ENCODE assay signal across 21 cellular contexts in the genomic region with DNA sequence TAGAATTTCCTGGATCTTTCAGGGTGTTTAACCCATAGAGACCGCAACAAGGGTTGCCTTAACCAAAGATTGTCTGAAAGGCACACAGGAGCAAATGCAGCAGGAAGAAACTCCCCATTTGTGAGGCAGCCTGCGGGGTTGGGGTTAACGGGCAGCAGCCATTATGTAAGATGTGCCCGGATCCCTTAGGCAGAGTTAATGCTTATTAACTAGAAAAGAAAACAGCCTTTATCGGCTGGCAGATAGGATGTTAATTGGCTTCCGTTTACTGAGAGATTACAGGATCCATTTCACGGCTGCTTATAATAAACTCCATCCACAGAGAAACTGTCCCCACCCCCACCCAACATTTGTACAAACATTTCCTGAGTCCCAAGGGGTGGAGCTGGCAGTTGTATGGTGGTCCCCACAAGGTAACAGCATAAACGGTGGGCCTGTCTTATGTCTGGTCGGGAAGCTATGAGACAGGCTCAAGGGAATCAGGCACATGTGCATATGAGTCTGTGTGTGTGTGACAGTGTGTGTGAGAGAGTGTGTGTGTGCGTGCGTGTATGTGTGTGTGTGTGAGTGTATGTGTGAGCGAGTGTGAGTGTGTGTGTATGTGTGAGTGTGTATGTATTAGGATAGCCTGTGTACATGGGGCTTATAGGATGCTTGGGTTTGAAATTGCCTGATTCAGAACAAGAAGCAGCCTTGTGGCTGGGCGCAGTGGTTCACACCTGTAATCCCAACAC. TPM values are rescaled to one million over a fixed set of nuclear protein-coding genes. Genes with fewer than 3 reads are reported as not detected.
A peak's percentile ranks its signal among the peaks of the same experiment; 100 is the strongest.
DNase-seq lines count a peak whose midpoint lies in the region; ATAC-seq and TF ChIP-seq lines count a peak whose summit lies in the region.
"Had no signal": no experiment of that assay in that cellular context is flagged by ENCODE, and none has a peak within 500 bp of the region (broad histone marks: within the 10 kb centered on the region; RNA-seq: fewer than 3 reads in every experiment).

No MANE protein-coding gene starts in this region.

- H3K9me3 ChIP-seq in SK-N-SH (no peaks in the 10 kb centered on the region), Panc1 (ENCODE audit: control insufficient read depth, insufficient read depth, low read depth, low read length) (no peaks in the 10 kb centered on the region), hepatocyte (ENCODE audit: low read depth) (no peaks in the 10 kb centered on the region)
- H3K9me3 ChIP-seq: A549, stomach had no signal

- H2AFZ ChIP-seq in SK-N-SH (ENCODE audit: low read depth) (no peak overlapping the region), hepatocyte (no peak overlapping the region)

- H3F3A ChIP-seq in SK-N-SH (replicated peaks; ENCODE audit: insufficient read depth): peaks cover under 1% of the 10 kb centered on the region

- no peak for TF ChIP-seq EP300 in SK-N-SH (IDR thresholded peaks at IDR 0.05; ENCODE audit: borderline replicate concordance in 1 of 2, low read depth in 1 of 2, low read length in 1 of 2)

- H3K9ac ChIP-seq in SK-N-SH: no peak overlapping the region

- 59% methylated on average over 13 of the region's 13 CpGs for WGBS in SK-N-SH (ENCODE audit: low lambda C conversion rate)
- WGBS in hepatocyte (ENCODE audit: low lambda C conversion rate, missing lambda C conversion rate): 49% methylated on average over 13 of the region's 13 CpGs

- no TSS peak for BruUV-seq in Panc1 (replicated peaks; lab: Mats Ljungman, UMichigan)

- CTCF ChIA-PET in SK-N-SH (lab: Yijun Ruan, JAX): interaction anchor here (0.9 to 2.1 kb wide), 8 partner anchors 9 to 100 kb away, joined by 3 to 7 read pairs (median 4); partner anchors contain the start of gene SLC25A42
- CTCF ChIA-PET in Panc1 (lab: Charles Lee): no interaction called here

- H3K4me3 ChIP-seq in SK-N-SH (ENCODE audit: low read depth in 2 of 2, low read length in 1 of 2) (no peak overlapping the region), Panc1 (ENCODE audit: low read depth in 2 of 2, low read length in 2 of 2) (no peak overlapping the region), hepatocyte (no peak overlapping the region)
- H3K4me3 ChIP-seq: A549, SK-N-MC, stomach had no signal

- TF ChIP-seq CTCF in SK-N-SH (IDR thresholded peaks at IDR 0.05): no peak
- no peak for TF ChIP-seq CTCF in Panc1 (IDR thresholded peaks at IDR 0.05)
- TF ChIP-seq CTCF in hepatocyte (IDR thresholded peaks at IDR 0.05; ENCODE audit: poor library complexity): no peak
- no peak for TF ChIP-seq CTCF in foreskin keratinocyte (conservative IDR thresholded peaks at IDR 0.05)

- H3K79me2 ChIP-seq in SK-N-SH (ENCODE audit: insufficient read depth) (no peaks in the 10 kb centered on the region), hepatocyte (no peaks in the 10 kb centered on the region)

- POLR2A ChIA-PET in SK-N-SH (lab: Yijun Ruan, JAX): no interaction called here
- POLR2A ChIA-PET in Panc1 (lab: Charles Lee): no interaction called here

- peak; percentile 62 for DNase-seq in SK-N-SH
- no peak for DNase-seq in Panc1 (ENCODE audit: low read depth, low spot score)
- DNase-seq in hepatocyte (ENCODE audit: low spot score): no peak
- no peak for DNase-seq in substantia nigra (lab: John Stamatoyannopoulos, UW)
- DNase-seq in foreskin keratinocyte: no peak
- no peak for DNase-seq in NK-92 treated with Interleukin-12 subunit alpha and Interleukin-12 subunit beta, amount 100 ng/mL, for 24 hours (lab: John Stamatoyannopoulos, UW)
- DNase-seq: activated CD4-positive, alpha-beta T cell treated with anti-CD3 and anti-CD28 coated beads, Interleukin-2, amount 50 U/mL, for 48 hours; activated CD4-positive, CD25-positive, alpha-beta regulatory T cell; COR-L47; GOT3; kidney; mesenchymal stem cell; NCI-H345; right cardiac atrium; RPMI8226; stomach; trophoblast cell had no signal

- no peak; the same call in 2 of the 3 replicates for ATAC-seq in SK-N-SH treated with all-trans-retinoic acid at 6 μM for 48 hours
- ATAC-seq in Panc1: 0 out of 2 replicates have a peak, but pooled peaks have one; percentile 11
- no peak for ATAC-seq in GM19351 (IDR thresholded peaks at IDR 0.05; ENCODE audit: unreplicated experiment)
- ATAC-seq in foreskin keratinocyte: no peak
- ATAC-seq: A549, right cardiac atrium had no signal

- H3K36me3 ChIP-seq in SK-N-SH (replicated peaks in 1 of 2; ENCODE audit: control insufficient read depth in 1 of 2, insufficient read depth in 2 of 2, low read length in 1 of 2) (no peaks in the 10 kb centered on the region), Panc1 (ENCODE audit: control insufficient read depth, insufficient read depth, low read length) (no peaks in the 10 kb centered on the region), hepatocyte (replicated peaks; ENCODE audit: insufficient read depth, low read depth) (no peaks in the 10 kb centered on the region)

- no peak for TF ChIP-seq RAD21 in SK-N-SH (IDR thresholded peaks at IDR 0.05; ENCODE audit: low read length)

- H3K27ac ChIP-seq in SK-N-SH (ENCODE audit: low read depth in 2 of 2, low read length in 1 of 2): no peak overlapping the region
- no peak overlapping the region for H3K27ac ChIP-seq in Panc1 (ENCODE audit: low read length)
- no peak overlapping the region for H3K27ac ChIP-seq in hepatocyte
- no peak overlapping the region for H3K27ac ChIP-seq in substantia nigra (ENCODE audit: low read depth, low read length, poor library complexity, severe bottlenecking)
- no peak overlapping the region for H3K27ac ChIP-seq in foreskin keratinocyte
- H3K27ac ChIP-seq: A549, SK-N-MC, stomach had no signal

- H3K9me2 ChIP-seq in SK-N-SH: no peaks in the 10 kb centered on the region
- H3K9me2 ChIP-seq in hepatocyte (replicated peaks; ENCODE audit: insufficient read depth): no peaks in the 10 kb centered on the region

- intact Hi-C loops in Panc1 (cut with micrococcal nuclease; ENCODE audit: unreplicated experiment): no loop called here

- H4K20me1 ChIP-seq in SK-N-SH (ENCODE audit: insufficient read depth) (no peaks in the 10 kb centered on the region), hepatocyte (ENCODE audit: insufficient read depth, poor library complexity, severe bottlenecking) (no peaks in the 10 kb centered on the region)

- in situ Hi-C loops in Panc1 (cut with HindIII; ENCODE audit: low pct_unique_long_range_greater_than_20kb, low sequenced_read_pairs): no loop called here

- peaks cover 0 to 8% of the 10 kb centered on the region in 2 experiments; a peak in 1 of 4 replicates for H3K4me1 ChIP-seq in SK-N-SH (ENCODE audit: control insufficient read depth in 1 of 2, insufficient read depth in 2 of 2, low read depth in 1 of 2, low read length in 1 of 2)
- H3K4me1 ChIP-seq in Panc1 (ENCODE audit: control insufficient read depth, insufficient read depth, low read length): no peaks in the 10 kb centered on the region
- H3K4me1 ChIP-seq in hepatocyte (ENCODE audit: insufficient read depth): peaks cover 4% of the 10 kb centered on the region
- no peaks in the 10 kb centered on the region for H3K4me1 ChIP-seq in foreskin keratinocyte
- H3K4me1 ChIP-seq: A549 had no signal

- H3K4me2 ChIP-seq in SK-N-SH: no peak overlapping the region
- H3K4me2 ChIP-seq in hepatocyte: peak overlapping the region; percentile 15
- H3K4me2 ChIP-seq: A549 had no signal

- H3K27me3 ChIP-seq in SK-N-SH (ENCODE audit: insufficient read depth) (no peaks in the 10 kb centered on the region), Panc1 (ENCODE audit: control insufficient read depth, insufficient read depth, low read length) (no peaks in the 10 kb centered on the region), hepatocyte (no peaks in the 10 kb centered on the region), foreskin keratinocyte (no peaks in the 10 kb centered on the region)
- H3K27me3 ChIP-seq: stomach had no signal

TF ChIP-seq in SK-N-SH, 30 proteins besides CTCF, POLR2A, EP300 and RAD21:
- TF ChIP-seq MEF2A (IDR thresholded peaks at IDR 0.05; ENCODE audit: borderline replicate concordance, low read depth) (no peak), GATA2 (CRISPR knock-in tag; IDR thresholded peaks at IDR 0.05) (peak; percentile 3; the same call in 1 of the 2 replicates)

TF ChIP-seq in SK-N-SH treated with all-trans-retinoic acid at 6 μM for 48 hours, 23 proteins besides CTCF, POLR2A, EP300 and RAD21 (continues in another document):
- no peak for TF ChIP-seq OSR1 (CRISPR knock-in tag; IDR thresholded peaks at IDR 0.05)

RNA-seq across cellular contexts. Expression of gene SLC25A42, which starts 10.5 kb away (rescaled TPM):
- polyA plus RNA-seq in SK-N-SH (2012; rRNA removed): 4.3 and 6.1 TPM in 2 replicates
- 2.8 and 4.3 TPM in 2 replicates for polyA plus RNA-seq in SK-N-SH (2012; cell fraction: cytosol; rRNA removed)
- 16.9 and 18.8 TPM in 2 replicates for polyA plus RNA-seq in SK-N-SH (2012; cell fraction: nucleus; rRNA removed)
- total RNA-seq in Panc1 (2021; ENCODE audit: unreplicated experiment): 2.6 TPM
- 2.9 TPM for polyA plus RNA-seq in Panc1 (2012; ENCODE audit: insufficient read length)
- total RNA-seq in hepatocyte: 11.5 and 13.8 TPM in 2 replicates
- 21.3 and 23.2 TPM in 2 replicates for polyA plus RNA-seq in hepatocyte
- 2.6 and 2.7 TPM in 2 replicates for total RNA-seq in foreskin keratinocyte
- 2.3 and 2.6 TPM in 2 replicates for polyA plus RNA-seq in foreskin keratinocyte

RNA-seq across cellular contexts. Expression of gene ARMC6, which starts 40.9 kb away (rescaled TPM):
- polyA plus RNA-seq in SK-N-SH (2012; rRNA removed): 32.2 and 34.7 TPM in 2 replicates
- polyA plus RNA-seq in SK-N-SH (2012; cell fraction: cytosol; rRNA removed): 13.8 and 22.3 TPM in 2 replicates
- polyA plus RNA-seq in SK-N-SH (2012; cell fraction: nucleus; rRNA removed): 30.9 and 32.2 TPM in 2 replicates
- 51.4 TPM for total RNA-seq in Panc1 (2021; ENCODE audit: unreplicated experiment)
- polyA plus RNA-seq in Panc1 (2012; ENCODE audit: insufficient read length): 64.8 TPM
- 26.4 and 29.7 TPM in 2 replicates for total RNA-seq in hepatocyte
- polyA plus RNA-seq in hepatocyte: 25.8 and 30.8 TPM in 2 replicates
- total RNA-seq in foreskin keratinocyte: 48.3 and 52.6 TPM in 2 replicates
- 43.4 and 53.1 TPM in 2 replicates for polyA plus RNA-seq in foreskin keratinocyte

RNA-seq across cellular contexts. Expression of gene SUGP2, which starts 41.0 kb away (rescaled TPM):
- polyA plus RNA-seq in SK-N-SH (2012; rRNA removed) (56.3 and 74.9 TPM in 2 replicates), hepatocyte (51.0 and 57.5 TPM in 2 replicates), foreskin keratinocyte (35.5 and 37.5 TPM in 2 replicates)
- 22.0 and 27.1 TPM in 2 replicates for polyA plus RNA-seq in SK-N-SH (2012; cell fraction: cytosol; rRNA removed)
- 274 and 332 TPM in 2 replicates for polyA plus RNA-seq in SK-N-SH (2012; cell fraction: nucleus; rRNA removed)
- total RNA-seq in Panc1 (2021; ENCODE audit: unreplicated experiment) (112 TPM), hepatocyte (35.6 and 36.4 TPM in 2 replicates), foreskin keratinocyte (49.0 and 50.2 TPM in 2 replicates)
- 60.6 TPM for polyA plus RNA-seq in Panc1 (2012; ENCODE audit: insufficient read length)
